In the genomic region with DNA sequence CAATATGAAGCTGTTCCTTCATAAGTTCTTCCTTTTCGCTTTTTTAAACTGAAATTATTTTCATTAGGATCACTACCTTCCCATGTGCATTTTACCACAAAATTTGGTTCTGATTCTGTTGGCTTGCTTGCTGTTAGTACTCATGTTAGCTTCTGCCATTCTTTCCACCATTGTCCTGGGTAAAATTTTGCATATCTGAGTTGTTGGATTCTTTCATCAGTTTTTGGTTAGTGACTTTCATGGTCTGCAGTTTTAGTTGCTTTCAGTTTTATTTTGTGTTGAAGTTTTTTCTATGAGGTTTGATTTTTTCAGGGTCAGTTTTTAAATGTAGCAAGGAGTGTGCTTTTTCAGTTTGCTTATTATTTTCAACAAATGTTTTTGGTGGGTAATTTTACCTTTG, we compare ENCODE assay signal across 8 cellular contexts.
A peak's percentile ranks its signal among the peaks of the same experiment; 100 is the strongest.
DNase-seq lines count a peak whose midpoint lies in the region; ATAC-seq and TF ChIP-seq lines count a peak whose summit lies in the region.
"Had no signal": no experiment of that assay in that cellular context is flagged by ENCODE, and none has a peak within 500 bp of the region (broad histone marks: within the 10 kb centered on the region; RNA-seq: fewer than 3 reads in every experiment).

No MANE protein-coding gene starts in this region.

- H4K12ac ChIP-seq in trophoblast cell (ENCODE audit: low read depth, low read length) = no peak overlapping the region

- H3K4ac ChIP-seq in trophoblast cell (ENCODE audit: low read depth, low read length) = no peak overlapping the region

- peaks cover 44 to 45% of the 10 kb centered on the region in 2 experiments for H3K4me1 ChIP-seq in trophoblast cell (ENCODE audit: control insufficient read depth in 1 of 2, insufficient read depth in 2 of 2, low read length in 2 of 2)

- H3K79me2 ChIP-seq in trophoblast cell (ENCODE audit: control insufficient read depth, insufficient read depth, low read length, poor library complexity) = peaks cover 2% of the 10 kb centered on the region

- no CpG with 5 or more reads among the region's 1 CpG for WGBS in trophoblast cell (ENCODE audit: extremely low coverage, insufficient coverage, insufficient read length)

- H3K9me3 ChIP-seq in T-helper 17 cell (ENCODE audit: control insufficient read depth, low read length, poor library complexity, severe bottlenecking) = no peaks in the 10 kb centered on the region
- H3K9me3 ChIP-seq in trophoblast cell (ENCODE audit: insufficient read depth, low read depth, low read length) = no peaks in the 10 kb centered on the region

- TF ChIP-seq CTCF in GM20000 (IDR thresholded peaks at IDR 0.05; ENCODE audit: extremely low read depth, missing control alignments) = no peak

- H3K36me3 ChIP-seq in trophoblast cell (ENCODE audit: control insufficient read depth in 1 of 2, insufficient read depth in 2 of 2, low read length in 2 of 2) = no peaks in the 10 kb centered on the region

- H3K27ac ChIP-seq in trophoblast cell (ENCODE audit: low read depth, low read length) = no peak overlapping the region

- no peak overlapping the region for H4K8ac ChIP-seq in trophoblast cell (ENCODE audit: low read depth, low read length)

- H3K14ac ChIP-seq in trophoblast cell (ENCODE audit: low read length) = no peak overlapping the region

- no peak overlapping the region for H3K4me2 ChIP-seq in trophoblast cell (ENCODE audit: low read length)

- H3K4me3 ChIP-seq in trophoblast cell (ENCODE audit: low read depth, low read length) = no peak overlapping the region

- no peak overlapping the region for H4K91ac ChIP-seq in trophoblast cell (ENCODE audit: low read depth, low read length)

- peaks cover 72% of the 10 kb centered on the region for H3K4me1 Mint-ChIP-seq in T-helper 17 cell
- peaks cover 96% of the 10 kb centered on the region for H3K4me1 Mint-ChIP-seq in stimulated activated memory B cell treated with anti-CD40 and anti-IgM and Interleukin-4, amounts not matched to agents 10 μg/mL and 1 μg/mL and 100 μg/mL, for 72 hours

- no peak overlapping the region for H2BK12ac ChIP-seq in trophoblast cell (ENCODE audit: low read length)

- no peak overlapping the region for H2AK5ac ChIP-seq in trophoblast cell (ENCODE audit: low read length)

- H2AFZ ChIP-seq in trophoblast cell (ENCODE audit: insufficient read depth, low read length, poor library complexity) = no peak overlapping the region

- ATAC-seq in T-helper 17 cell = no peak
- ATAC-seq in stimulated activated memory B cell treated with anti-CD40 and anti-IgM and Interleukin-4, amounts not matched to agents 10 μg/mL and 1 μg/mL and 100 μg/mL, for 72 hours = no peak
- ATAC-seq in GM21528 (IDR thresholded peaks at IDR 0.05; ENCODE audit: low FRiP score, unreplicated experiment) = no peak

- DNase-seq in GM20000 (ENCODE audit: low spot score) (peak; percentile 30), T-helper 17 cell (no peak), fibroblast of peridontal ligament (ENCODE audit: extremely low read depth) (peak; percentile 40), activated gamma-delta T cell (lab: John Stamatoyannopoulos, UW) (no peak), trophoblast cell (no peak)
- DNase-seq: NCI-H1436 treated with DMSO at 0.1 percent for 48 hours had no signal

- H3K27me3 ChIP-seq in trophoblast cell (ENCODE audit: insufficient read depth, low read length) = no peaks in the 10 kb centered on the region

- H2BK5ac ChIP-seq in trophoblast cell (ENCODE audit: low read depth, low read length, poor library complexity) = no peak overlapping the region

- peak overlapping the region; percentile 100 for H3K27ac Mint-ChIP-seq in T-helper 17 cell
- peak overlapping the region; percentile 82 for H3K27ac Mint-ChIP-seq in stimulated activated memory B cell treated with anti-CD40 and anti-IgM and Interleukin-4, amounts not matched to agents 10 μg/mL and 1 μg/mL and 100 μg/mL, for 72 hours

- H2BK120ac ChIP-seq in trophoblast cell (ENCODE audit: insufficient read depth, low read length, poor library complexity) = no peak overlapping the region

- peaks cover 16% of the 10 kb centered on the region for H3K79me1 ChIP-seq in trophoblast cell (ENCODE audit: low read length)

- no peaks in the 10 kb centered on the region for H3K9me3 Mint-ChIP-seq in stimulated activated memory B cell treated with anti-CD40 and anti-IgM and Interleukin-4, amounts not matched to agents 10 μg/mL and 1 μg/mL and 100 μg/mL, for 72 hours

- no peak overlapping the region for H3K23ac ChIP-seq in trophoblast cell (ENCODE audit: low read length)

- peak overlapping the region; percentile 80 for H3K4me3 Mint-ChIP-seq in T-helper 17 cell
- H3K4me3 Mint-ChIP-seq in stimulated activated memory B cell treated with anti-CD40 and anti-IgM and Interleukin-4, amounts not matched to agents 10 μg/mL and 1 μg/mL and 100 μg/mL, for 72 hours = peak overlapping the region; percentile 34

- H3K27me3 Mint-ChIP-seq in T-helper 17 cell = no peaks in the 10 kb centered on the region
- H3K27me3 Mint-ChIP-seq in stimulated activated memory B cell treated with anti-CD40 and anti-IgM and Interleukin-4, amounts not matched to agents 10 μg/mL and 1 μg/mL and 100 μg/mL, for 72 hours = no peaks in the 10 kb centered on the region

- no peak overlapping the region for H3K18ac ChIP-seq in trophoblast cell (ENCODE audit: low read length)

- no peak overlapping the region for H3K9ac ChIP-seq in trophoblast cell (ENCODE audit: low read length)

- no peaks in the 10 kb centered on the region for H3K36me3 Mint-ChIP-seq in T-helper 17 cell (ENCODE audit: low read depth)
- H3K36me3 Mint-ChIP-seq in stimulated activated memory B cell treated with anti-CD40 and anti-IgM and Interleukin-4, amounts not matched to agents 10 μg/mL and 1 μg/mL and 100 μg/mL, for 72 hours = no peaks in the 10 kb centered on the region

Comparison
In these comparisons a context has a peak if more than half of its experiments do, and no peak if none do; other contexts are left out.
1. DNase-seq: peak in GM20000 (single experiment) and fibroblast of peridontal ligament (single experiment); none in T-helper 17 cell (0 of 3), activated gamma-delta T cell (single experiment) and trophoblast cell (0 of 2).